ENCODE assay signal across 23 cellular contexts in the genomic region with DNA sequence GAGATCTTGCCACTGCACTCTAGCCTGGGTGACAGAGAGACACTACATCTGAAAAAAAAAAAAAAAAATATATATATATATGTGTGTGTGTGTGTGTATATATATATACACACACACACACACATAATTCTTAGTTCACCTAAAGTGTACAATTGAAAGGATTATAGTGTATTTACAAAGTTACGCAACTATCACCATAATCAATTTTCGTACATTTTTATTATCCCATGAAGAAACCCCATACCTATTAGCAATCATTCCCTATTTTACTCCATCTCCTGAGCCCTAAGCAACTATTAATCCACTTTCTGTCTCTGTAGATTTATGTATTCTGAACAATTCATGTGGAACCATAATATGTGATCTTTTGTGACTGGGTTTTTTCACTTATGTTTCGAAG. TPM values are rescaled to one million over a fixed set of nuclear protein-coding genes. Genes with fewer than 3 reads are reported as not detected.
DNase-seq lines count a peak whose midpoint lies in the region; ATAC-seq, FAIRE-seq and TF ChIP-seq lines count a peak whose summit lies in the region.
"Had no signal": no experiment of that assay in that cellular context is flagged by ENCODE, and none has a peak within 500 bp of the region (broad histone marks: within the 10 kb centered on the region; RNA-seq: fewer than 3 reads in every experiment).

No MANE protein-coding gene starts in this region.

- no peaks in the 10 kb centered on the region for H3K27me3 Mint-ChIP-seq in CD4-positive, CD25-positive, alpha-beta regulatory T cell
- H3K27me3 Mint-ChIP-seq in brain = no peaks in the 10 kb centered on the region
- no peaks in the 10 kb centered on the region for H3K27me3 Mint-ChIP-seq in naive thymus-derived CD4-positive, alpha-beta T cell
- H3K27me3 Mint-ChIP-seq: CD8-positive, alpha-beta memory T cell had no signal

- peaks cover 10% of the 10 kb centered on the region for H3K9me1 ChIP-seq in IMR-90 (ENCODE audit: insufficient read depth, low read length)

- in situ Hi-C loops in IMR-90 (cut with MboI; ENCODE audit: low sequenced_read_pairs) = no loop called here

- peaks cover 18% of the 10 kb centered on the region for H3K36me3 Mint-ChIP-seq in CD4-positive, CD25-positive, alpha-beta regulatory T cell
- H3K36me3 Mint-ChIP-seq in brain = peaks cover 21% of the 10 kb centered on the region
- peaks cover 0 to 14% (median 0%) of the 10 kb centered on the region in 5 donors for H3K36me3 Mint-ChIP-seq in naive thymus-derived CD4-positive, alpha-beta T cell

- H3K4me3 ChIP-seq in A549 = no peak overlapping the region
- H3K4me3 ChIP-seq in CD4-positive, CD25-positive, alpha-beta regulatory T cell (ENCODE audit: low read depth, low read length) = peak overlapping the region; percentile 42
- no peak overlapping the region for H3K4me3 ChIP-seq in IMR-90 (ENCODE audit: insufficient read depth, low read depth, low read length)
- no peak overlapping the region for H3K4me3 ChIP-seq in naive thymus-derived CD4-positive, alpha-beta T cell (ENCODE audit: low read length)

- TF ChIP-seq EP300 in A549 (IDR thresholded peaks at IDR 0.05) = no peak

- BruUV-seq in IMR-90 (replicated peaks; lab: Mats Ljungman, UMichigan) = no TSS peak

- peaks cover 6 to 40% of the 10 kb centered on the region in 2 experiments; a peak in 3 of 4 replicates for H3K79me1 ChIP-seq in IMR-90 (ENCODE audit: low read depth in 1 of 2, low read length in 2 of 2)

- no peak overlapping the region for H2AFZ ChIP-seq in IMR-90 (replicated peaks; ENCODE audit: low read length, poor library complexity)

- H4K91ac ChIP-seq in IMR-90 (ENCODE audit: insufficient read depth, low read depth, low read length) = no peak overlapping the region

- H3K18ac ChIP-seq in IMR-90 (ENCODE audit: low read depth, low read length) = no peak overlapping the region

- 93% methylated on average over 3 of the region's 3 CpGs for WGBS in A549 (ENCODE audit: missing lambda C conversion rate)
- WGBS in IMR-90 (ENCODE audit: extremely low coverage in 2 of 2, insufficient read length in 1 of 2), 2 experiments = 100% methylated on average over 1 of the region's 3 CpGs; no CpG with 5 or more reads in 1 of the 2 experiments

- H3K9me3 ChIP-seq in A549 = no peaks in the 10 kb centered on the region
- no peaks in the 10 kb centered on the region for H3K9me3 ChIP-seq in CD4-positive, CD25-positive, alpha-beta regulatory T cell (ENCODE audit: control insufficient read depth in 2 of 2, low read length in 2 of 2)
- no peaks in the 10 kb centered on the region for H3K9me3 ChIP-seq in IMR-90 (ENCODE audit: control insufficient read depth, insufficient read depth, low read length)
- H3K9me3 ChIP-seq in naive thymus-derived CD4-positive, alpha-beta T cell (ENCODE audit: control insufficient read depth in 2 of 3, low read length in 3 of 3) = no peaks in the 10 kb centered on the region

- no peak overlapping the region for H2BK5ac ChIP-seq in IMR-90 (ENCODE audit: low read depth, low read length, poor library complexity, severe bottlenecking)

- no peak overlapping the region for H3K4ac ChIP-seq in IMR-90 (ENCODE audit: low read depth, low read length)

- TF ChIP-seq POLR2A in A549 (IDR thresholded peaks at IDR 0.05; ENCODE audit: low read length) (no peak), IMR-90 (IDR thresholded peaks at IDR 0.05; ENCODE audit: low read depth, low read length) (no peak)

- no peak overlapping the region for H3K14ac ChIP-seq in IMR-90 (replicated peaks; ENCODE audit: low read depth, low read length)

- no peak overlapping the region for H2BK15ac ChIP-seq in IMR-90 (ENCODE audit: low read depth, low read length)

- no peak overlapping the region for H3K23ac ChIP-seq in IMR-90 (ENCODE audit: low read depth, low read length)

- DNase-seq in A549 (ENCODE audit: low read depth in 1 of 2, low spot score in 1 of 2) (no peak), IMR-90 (no peak)
- no peak for DNase-seq in CD4-positive, CD25-positive, alpha-beta regulatory T cell
- DNase-seq in activated naive CD4-positive, alpha-beta T cell treated with anti-CD3 and anti-CD28 coated beads, Interleukin-2, amount 50 U/mL, for 16 hours = no peak
- no peak for DNase-seq in naive thymus-derived CD4-positive, alpha-beta T cell
- DNase-seq: AML-193; CD8-positive, alpha-beta memory T cell; COR-L47; DMS 273 treated with DMSO at 0.1 percent for 48 hours; DMS53; GOT3; H7; HFFc6 had no signal

- no peaks in the 10 kb centered on the region for H3K36me3 ChIP-seq in CD4-positive, CD25-positive, alpha-beta regulatory T cell (ENCODE audit: control insufficient read depth, insufficient read depth, low read length)
- no peaks in the 10 kb centered on the region for H3K36me3 ChIP-seq in IMR-90 (ENCODE audit: control insufficient read depth, insufficient read depth, low read length)
- H3K36me3 ChIP-seq in naive thymus-derived CD4-positive, alpha-beta T cell (ENCODE audit: control insufficient read depth in 2 of 3, insufficient read depth in 3 of 3, low read length in 3 of 3) = peaks cover 0 to 8% (median 0%) of the 10 kb centered on the region in 3 experiments

- H3K27me3 ChIP-seq in CD4-positive, CD25-positive, alpha-beta regulatory T cell (ENCODE audit: control insufficient read depth, insufficient read depth, low read length) = no peaks in the 10 kb centered on the region
- no peaks in the 10 kb centered on the region for H3K27me3 ChIP-seq in IMR-90 (ENCODE audit: control insufficient read depth, insufficient read depth, low read length)
- no peaks in the 10 kb centered on the region for H3K27me3 ChIP-seq in naive thymus-derived CD4-positive, alpha-beta T cell (ENCODE audit: control insufficient read depth in 2 of 2, insufficient read depth in 2 of 2, low read length in 2 of 2)

- TF ChIP-seq CTCF in A549 (IDR thresholded peaks at IDR 0.05) = no peak
- no peak for TF ChIP-seq CTCF in IMR-90 (conservative IDR thresholded peaks at IDR 0.05; ENCODE audit: low read depth, low read length)
- TF ChIP-seq CTCF in brain (conservative IDR thresholded peaks at IDR 0.05) = no peak

- intact Hi-C loops in IMR-90 (cut with micrococcal nuclease) = no loop called here
- intact Hi-C loops in naive thymus-derived CD4-positive, alpha-beta T cell (cut with micrococcal nuclease) = no loop called here

- H3K27ac Mint-ChIP-seq in CD4-positive, CD25-positive, alpha-beta regulatory T cell = no peak overlapping the region
- no peak overlapping the region for H3K27ac Mint-ChIP-seq in brain
- H3K27ac Mint-ChIP-seq in naive thymus-derived CD4-positive, alpha-beta T cell = no peak overlapping the region
- H3K27ac Mint-ChIP-seq: CD8-positive, alpha-beta memory T cell; HFFc6 had no signal

- H4K8ac ChIP-seq in IMR-90 (ENCODE audit: low read depth in 2 of 2, low read length in 2 of 2) = no peak overlapping the region

- no peak overlapping the region for H2AK9ac ChIP-seq in IMR-90 (replicated peaks; ENCODE audit: low read depth, low read length, poor library complexity)

- no peak overlapping the region for H3K9ac ChIP-seq in IMR-90 (ENCODE audit: low read depth, low read length)
- H3K9ac ChIP-seq: KMS-11 had no signal

- no peak overlapping the region for H3K56ac ChIP-seq in IMR-90 (ENCODE audit: extremely low read depth, insufficient read depth, low read length)

- no peak overlapping the region for H2AK5ac ChIP-seq in IMR-90 (ENCODE audit: low read depth, low read length)

- H3K27ac ChIP-seq in A549 = no peak overlapping the region
- no peak overlapping the region for H3K27ac ChIP-seq in CD4-positive, CD25-positive, alpha-beta regulatory T cell (ENCODE audit: insufficient read depth, low read length, poor library complexity, severe bottlenecking)
- no peak overlapping the region for H3K27ac ChIP-seq in IMR-90 (ENCODE audit: insufficient read depth, low read length)
- H3K27ac ChIP-seq in naive thymus-derived CD4-positive, alpha-beta T cell (ENCODE audit: low read depth, low read length) = no peak overlapping the region
- H3K27ac ChIP-seq: C4-2B, KMS-11 had no signal

- TF ChIP-seq RAD21 in A549 (conservative IDR thresholded peaks at IDR 0.05 in 1 of 2, IDR thresholded peaks at IDR 0.05 in 1 of 2) (no peak), IMR-90 (IDR thresholded peaks at IDR 0.05; ENCODE audit: low read length) (no peak)

- H2BK120ac ChIP-seq in IMR-90 (ENCODE audit: low read depth, low read length) = no peak overlapping the region

- no peaks in the 10 kb centered on the region for H3K9me3 Mint-ChIP-seq in CD4-positive, CD25-positive, alpha-beta regulatory T cell
- no peaks in the 10 kb centered on the region for H3K9me3 Mint-ChIP-seq in brain
- H3K9me3 Mint-ChIP-seq in naive thymus-derived CD4-positive, alpha-beta T cell = peaks cover 0 to 4% (median 0%) of the 10 kb centered on the region in 11 donors
- H3K9me3 Mint-ChIP-seq: CD8-positive, alpha-beta memory T cell; HFFc6 had no signal

- POLR2A ChIA-PET in A549 (lab: Yijun Ruan, JAX) (no interaction called here), IMR-90 (lab: Charles Lee; ENCODE audit: unreplicated experiment) (no interaction called here)
- POLR2A ChIA-PET in naive thymus-derived CD4-positive, alpha-beta T cell (lab: Charles Lee) = no interaction called here

- no peak overlapping the region for H4K5ac ChIP-seq in IMR-90 (ENCODE audit: low read depth, low read length)

- no peak overlapping the region for H2BK20ac ChIP-seq in IMR-90 (ENCODE audit: low read depth, low read length)

- dilution Hi-C loops in IMR-90 (cut with HindIII; ENCODE audit: low sequenced_read_pairs, unreplicated experiment) = no loop called here

- H3K4me1 ChIP-seq in A549 = peaks cover 15% of the 10 kb centered on the region; the same call in 2 of the 3 replicates
- H3K4me1 ChIP-seq in CD4-positive, CD25-positive, alpha-beta regulatory T cell (ENCODE audit: control insufficient read depth, insufficient read depth, low read length, poor library complexity, severe bottlenecking) = peaks cover 18% of the 10 kb centered on the region
- peaks cover 2% of the 10 kb centered on the region; the same call in 1 of the 2 replicates for H3K4me1 ChIP-seq in IMR-90 (ENCODE audit: control insufficient read depth, insufficient read depth, low read length)
- peaks cover 19 to 27% of the 10 kb centered on the region in 2 donors for H3K4me1 ChIP-seq in naive thymus-derived CD4-positive, alpha-beta T cell (ENCODE audit: control insufficient read depth in 2 of 2, insufficient read depth in 2 of 2, low read length in 2 of 2)

- ATAC-seq in A549 = no peak
- no peak for ATAC-seq in CD4-positive, CD25-positive, alpha-beta regulatory T cell (ENCODE audit: low read depth in 2 of 2)
- ATAC-seq in IMR-90 (ENCODE audit: low read depth) = no peak
- ATAC-seq in naive thymus-derived CD4-positive, alpha-beta T cell = no peak
- no peak for ATAC-seq in GM19351 (IDR thresholded peaks at IDR 0.05; ENCODE audit: unreplicated experiment)
- ATAC-seq in HG03280 (IDR thresholded peaks at IDR 0.05; ENCODE audit: unreplicated experiment) = no peak
- ATAC-seq: HCT116 had no signal

- peaks cover 47% of the 10 kb centered on the region for H4K20me1 ChIP-seq in IMR-90 (ENCODE audit: insufficient read depth, low read length)

- H3K4me1 Mint-ChIP-seq in CD4-positive, CD25-positive, alpha-beta regulatory T cell = peaks cover 25 to 39% (median 34%) of the 10 kb centered on the region in 4 donors
- H3K4me1 Mint-ChIP-seq in brain = peaks cover 21% of the 10 kb centered on the region
- H3K4me1 Mint-ChIP-seq in naive thymus-derived CD4-positive, alpha-beta T cell = peaks cover 7 to 50% (median 33%) of the 10 kb centered on the region in 7 donors

- H3K4me2 ChIP-seq in A549 (no peak overlapping the region), IMR-90 (ENCODE audit: low read depth, low read length) (no peak overlapping the region)
- H3K4me2 ChIP-seq: KMS-11 had no signal

- FAIRE-seq in A549 (lab: Jason Lieb, UNC) = no peak
- FAIRE-seq: A204.1, G401.6, GM12891, HTR-8/SVneo had no signal

- CTCF ChIA-PET in A549 (lab: Yijun Ruan, JAX) = no interaction called here
- CTCF ChIA-PET in IMR-90 (lab: Yijun Ruan, JAX) = no interaction called here
- CTCF ChIA-PET in naive thymus-derived CD4-positive, alpha-beta T cell (lab: Charles Lee) = no interaction called here

- peak overlapping the region in 2 of 4 donors; percentile 57 to 86 for H3K4me3 Mint-ChIP-seq in CD4-positive, CD25-positive, alpha-beta regulatory T cell
- peak overlapping the region; percentile 6 to 70 (median 43) for H3K4me3 Mint-ChIP-seq in brain
- H3K4me3 Mint-ChIP-seq in naive thymus-derived CD4-positive, alpha-beta T cell = peak overlapping the region in 3 of 10 donors; percentile 45 to 61 (median 48)
- H3K4me3 Mint-ChIP-seq: HFFc6 had no signal

RNA-seq across cellular contexts. Expression of a gene that starts 4.4 kb away (rescaled TPM):
- polyA plus RNA-seq in A549 (2011; rRNA removed) (62.5 and 103 TPM in 2 replicates), A549 (2017; fragmentation: RNase III; extraction: RNeasy Plus Mini Kit Qiagen cat#74134 plus additional on column Dnase treatment) (70.2 to 73.8 TPM (median 70.8 TPM) in 3 replicates), IMR-90 (2012; rRNA removed) (39.6 and 56.2 TPM in 2 replicates), brain (ENCODE audit: insufficient read depth, low read depth, low replicate concordance) (52.2 TPM)
- 25.8 and 26.5 TPM in 2 replicates for polyA plus RNA-seq in A549 (2012; cell fraction: cytosol; rRNA removed)
- polyA plus RNA-seq in A549 (2012; cell fraction: nucleus; rRNA removed) = 37.4 and 37.9 TPM in 2 replicates
- 29.3 and 30.4 TPM in 2 replicates for polyA minus RNA-seq in A549 (2011; rRNA and poly(A)+ RNA removed)
- total RNA-seq in CD4-positive, CD25-positive, alpha-beta regulatory T cell = 44.0 TPM
- polyA plus RNA-seq in CD4-positive, CD25-positive, alpha-beta regulatory T cell = 10 to 100 TPM; 32.9 to 46.1 (median 42.9) TPM
- 63.3 and 109 TPM in 2 replicates for total RNA-seq in IMR-90 (2012; rRNA removed)
- polyA plus RNA-seq in IMR-90 (2012; cell fraction: cytosol; rRNA removed) = 7.7 and 16.2 TPM in 2 replicates
- polyA plus RNA-seq in IMR-90 (2012; cell fraction: nucleus; rRNA removed; ENCODE audit: low replicate concordance) = 13.2 and 38.2 TPM in 2 replicates
- 10 to 100 TPM; 35.8 to 61.4 (median 52.0) TPM for total RNA-seq in naive thymus-derived CD4-positive, alpha-beta T cell
- 10 to 100 TPM; 34.2 to 37.4 TPM for polyA plus RNA-seq in naive thymus-derived CD4-positive, alpha-beta T cell

RNA-seq across cellular contexts. Expression of a gene that starts 58.9 kb away (rescaled TPM):
- polyA plus RNA-seq in A549 (2011; rRNA removed) = 79.8 and 102 TPM in 2 replicates
- 39.9 and 40.0 TPM in 2 replicates for polyA plus RNA-seq in A549 (2012; cell fraction: cytosol; rRNA removed)
- 15.4 and 20.3 TPM in 2 replicates for polyA plus RNA-seq in A549 (2012; cell fraction: nucleus; rRNA removed)
- 73.9 to 85.4 TPM (median 76.9 TPM) in 3 replicates for polyA plus RNA-seq in A549 (2017; fragmentation: RNase III; extraction: RNeasy Plus Mini Kit Qiagen cat#74134 plus additional on column Dnase treatment)
- polyA minus RNA-seq in A549 (2011; rRNA and poly(A)+ RNA removed) = 18.0 and 21.3 TPM in 2 replicates
- 152 TPM for total RNA-seq in CD4-positive, CD25-positive, alpha-beta regulatory T cell
- polyA plus RNA-seq in CD4-positive, CD25-positive, alpha-beta regulatory T cell = 10 to 100 TPM; 51.5 to 65.4 (median 57.7) TPM
- total RNA-seq in IMR-90 (2012; rRNA removed) = 18.5 and 35.8 TPM in 2 replicates
- 29.4 and 33.4 TPM in 2 replicates for polyA plus RNA-seq in IMR-90 (2012; rRNA removed)
- polyA plus RNA-seq in IMR-90 (2012; cell fraction: cytosol; rRNA removed) = 13.2 and 22.8 TPM in 2 replicates
- 6.0 and 19.0 TPM in 2 replicates for polyA plus RNA-seq in IMR-90 (2012; cell fraction: nucleus; rRNA removed; ENCODE audit: low replicate concordance)
- 53.2 TPM for polyA plus RNA-seq in brain (ENCODE audit: insufficient read depth, low read depth, low replicate concordance)
- 100 to 1,000 TPM in 1 of 5 experiments, 10 to 100 TPM in 4; 34.3 to 135 (median 41.7) TPM for total RNA-seq in naive thymus-derived CD4-positive, alpha-beta T cell
- 10 to 100 TPM; 34.9 to 36.2 TPM for polyA plus RNA-seq in naive thymus-derived CD4-positive, alpha-beta T cell
